Comparison of ENCODE assay signal across 20 cellular contexts in genomic region chr5:51373880-51374523, GRCh38. TPM values are rescaled to one million over a fixed set of nuclear protein-coding genes. Genes with fewer than 3 reads are reported as not detected.
A peak's percentile ranks its signal among the peaks of the same experiment; 100 is the strongest.
DNase-seq lines count a peak whose midpoint lies in the region; TF ChIP-seq lines count a peak whose summit lies in the region.
"Had no signal": no experiment of that assay in that cellular context is flagged by ENCODE, and none has a peak within 500 bp of the region (broad histone marks: within the 10 kb centered on the region; RNA-seq: fewer than 3 reads in every experiment).

No MANE protein-coding gene starts in this region.

- H3K9ac ChIP-seq in OCI-LY3 (ENCODE audit: low read length), result no peak overlapping the region

- H3K4me1 ChIP-seq in A673 (ENCODE audit: insufficient read depth, low read length, poor library complexity, severe bottlenecking) (peaks cover 8% of the 10 kb centered on the region), OCI-LY3 (ENCODE audit: low read length) (no peaks in the 10 kb centered on the region)
- H3K4me1 ChIP-seq: Caco-2 had no signal

- no peak overlapping the region for H3K4me3 Mint-ChIP-seq in activated CD4-positive, alpha-beta T cell treated with anti-CD3 and anti-CD28 coated beads, Interleukin-2, amount 10 ng/mL, durations not matched to agents 24 days and 14 days
- H3K4me3 Mint-ChIP-seq in activated T-cell treated with anti-CD3 and anti-CD28 coated beads, Interleukin-2, amount 50 U/mL, for 24 hours, result no peak overlapping the region
- H3K4me3 Mint-ChIP-seq: dendritic cell treated with granulocyte-macrophage colony-stimulating factor and Interleukin-4, amounts not matched to agents 40 ng/mL and 50 ng/mL, for 4 days had no signal

- no peak overlapping the region for H3K27ac Mint-ChIP-seq in activated CD4-positive, alpha-beta T cell treated with anti-CD3 and anti-CD28 coated beads, Interleukin-2, amount 10 ng/mL, durations not matched to agents 24 days and 14 days
- H3K27ac Mint-ChIP-seq in activated T-cell treated with anti-CD3 and anti-CD28 coated beads, Interleukin-2, amount 50 U/mL, for 24 hours, result no peak overlapping the region
- H3K27ac Mint-ChIP-seq: dendritic cell treated with granulocyte-macrophage colony-stimulating factor and Interleukin-4, amounts not matched to agents 40 ng/mL and 50 ng/mL, for 4 days had no signal

- DNase-seq in A673 (ENCODE audit: low spot score) (peak; percentile 49), HEK293T (ENCODE audit: extremely low spot score) (no peak), left kidney (ENCODE audit: low read depth, low spot score) (peak; percentile 3), hepatic stellate cell (ENCODE audit: low spot score) (no peak), NCI-H1417 treated with DMSO at 0.1 percent for 48 hours (lab: John Stamatoyannopoulos, UW) (no peak)
- DNase-seq in activated CD4-positive, alpha-beta T cell treated with anti-CD3 and anti-CD28 coated beads, Interleukin-2, amount 10 ng/mL, durations not matched to agents 24 days and 14 days, result no peak
- DNase-seq in activated T-cell treated with anti-CD3 and anti-CD28 coated beads, Interleukin-2, amount 50 U/mL, for 24 hours, result no peak
- DNase-seq: activated CD4-positive, CD25-positive, alpha-beta regulatory T cell treated with anti-CD3 and anti-CD28 coated beads, Interleukin-2, amount 50 U/mL, for 72 hours; activated CD8-positive, alpha-beta memory T cell treated with anti-CD3 and anti-CD28 coated beads, Interleukin-2, amount 50 U/mL, for 4 hours; activated naive CD4-positive, alpha-beta T cell; Caco-2; GF-D8; GOT3; mesenchymal stem cell; MG63; Right ventricle myocardium superior had no signal

- POLR2A ChIA-PET in A673 (lab: Charles Lee; ENCODE audit: low non-redundant PET) (no interaction called here), HEK293T (lab: Yijun Ruan, JAX) (no interaction called here)

- BruUV-seq in A673 (replicated peaks; lab: Mats Ljungman, UMichigan), result no TSS peak

- no peaks in the 10 kb centered on the region for H3K36me3 Mint-ChIP-seq in activated CD4-positive, alpha-beta T cell treated with anti-CD3 and anti-CD28 coated beads, Interleukin-2, amount 10 ng/mL, durations not matched to agents 24 days and 14 days (ENCODE audit: low read depth)
- H3K36me3 Mint-ChIP-seq in activated T-cell treated with anti-CD3 and anti-CD28 coated beads, Interleukin-2, amount 50 U/mL, for 24 hours (ENCODE audit: low read depth), result no peaks in the 10 kb centered on the region

- TF ChIP-seq CTCF in A673 (conservative IDR thresholded peaks at IDR 0.05; ENCODE audit: low read depth, low read length) (no peak), OCI-LY3 (IDR thresholded peaks at IDR 0.05; ENCODE audit: low read depth, low read length) (peak; percentile 18; the same call in 1 of the 2 replicates)

- no peaks in the 10 kb centered on the region for H3K79me2 ChIP-seq in OCI-LY3 (ENCODE audit: low read length)

- intact Hi-C loops in A673 (cut with micrococcal nuclease; ENCODE audit: unreplicated experiment), result no loop called here
- intact Hi-C loops in activated CD4-positive, alpha-beta T cell treated with anti-CD3 and anti-CD28 coated beads, Interleukin-2, amount 10 ng/mL, durations not matched to agents 24 days and 14 days (cut with micrococcal nuclease), result no loop called here

- peaks cover 29% of the 10 kb centered on the region for H3K27me3 Mint-ChIP-seq in activated CD4-positive, alpha-beta T cell treated with anti-CD3 and anti-CD28 coated beads, Interleukin-2, amount 10 ng/mL, durations not matched to agents 24 days and 14 days
- peaks cover 37% of the 10 kb centered on the region for H3K27me3 Mint-ChIP-seq in activated T-cell treated with anti-CD3 and anti-CD28 coated beads, Interleukin-2, amount 50 U/mL, for 24 hours

- H3K9me3 Mint-ChIP-seq in activated CD4-positive, alpha-beta T cell treated with anti-CD3 and anti-CD28 coated beads, Interleukin-2, amount 10 ng/mL, durations not matched to agents 24 days and 14 days, result peaks cover 10% of the 10 kb centered on the region
- peaks cover 11% of the 10 kb centered on the region for H3K9me3 Mint-ChIP-seq in activated T-cell treated with anti-CD3 and anti-CD28 coated beads, Interleukin-2, amount 50 U/mL, for 24 hours
- H3K9me3 Mint-ChIP-seq: dendritic cell treated with granulocyte-macrophage colony-stimulating factor and Interleukin-4, amounts not matched to agents 40 ng/mL and 50 ng/mL, for 4 days had no signal

- CTCF ChIA-PET in A673 (lab: Charles Lee), result no interaction called here
- CTCF ChIA-PET in HEK293T (lab: Yijun Ruan, JAX), result interaction anchor here (0.6 kb wide), 1 partner anchor 411 kb away, joined by 3 read pairs; no protein-coding TSS in a partner anchor

- H3K27me3 ChIP-seq in A673 (replicated peaks; ENCODE audit: insufficient read depth, low read depth, low read length, poor library complexity), result no peaks in the 10 kb centered on the region
- no peaks in the 10 kb centered on the region for H3K27me3 ChIP-seq in OCI-LY3 (ENCODE audit: low read depth, low read length)
- H3K27me3 ChIP-seq: MG63 had no signal

- H3K9me3 ChIP-seq in A673 (ENCODE audit: low read depth, low read length, poor library complexity, severe bottlenecking) (no peaks in the 10 kb centered on the region), OCI-LY3 (ENCODE audit: insufficient read depth, low read length) (no peaks in the 10 kb centered on the region)
- H3K9me3 ChIP-seq: Caco-2, MG63, right atrium auricular region had no signal

- no peak overlapping the region for H3K4me3 ChIP-seq in A673 (ENCODE audit: low read depth, low read length, poor library complexity, severe bottlenecking)
- H3K4me3 ChIP-seq in OCI-LY3 (ENCODE audit: low read length), result no peak overlapping the region
- H3K4me3 ChIP-seq: MG63, right atrium auricular region had no signal

- H3K27ac ChIP-seq in A673 (ENCODE audit: low read depth, low read length, poor library complexity, severe bottlenecking) (no peak overlapping the region), OCI-LY3 (ENCODE audit: low read length) (no peak overlapping the region)
- H3K27ac ChIP-seq: right atrium auricular region had no signal

- no peaks in the 10 kb centered on the region for H4K20me1 ChIP-seq in OCI-LY3 (ENCODE audit: insufficient read depth, low read length)

- no peak overlapping the region for H2AFZ ChIP-seq in OCI-LY3 (ENCODE audit: low read depth, low read length)

- no peak overlapping the region for H3K4me2 ChIP-seq in OCI-LY3 (ENCODE audit: low read length)

- H3K4me1 Mint-ChIP-seq in activated CD4-positive, alpha-beta T cell treated with anti-CD3 and anti-CD28 coated beads, Interleukin-2, amount 10 ng/mL, durations not matched to agents 24 days and 14 days, result no peaks in the 10 kb centered on the region
- H3K4me1 Mint-ChIP-seq in activated T-cell treated with anti-CD3 and anti-CD28 coated beads, Interleukin-2, amount 50 U/mL, for 24 hours (ENCODE audit: low read depth), result peaks cover 7% of the 10 kb centered on the region

- H3K36me3 ChIP-seq in A673 (ENCODE audit: insufficient read depth, low read length, poor library complexity, severe bottlenecking), result no peaks in the 10 kb centered on the region
- H3K36me3 ChIP-seq in OCI-LY3 (replicated peaks; ENCODE audit: low read depth, low read length), result no peaks in the 10 kb centered on the region
- H3K36me3 ChIP-seq: MG63, right atrium auricular region had no signal

TF ChIP-seq in HEK293T, 16 proteins besides CTCF, POLR2A, EP300 and RAD21:
- no peak for TF ChIP-seq SUZ12 (IDR thresholded peaks at IDR 0.05)
- TF ChIP-seq CTBP1 (IDR thresholded peaks at IDR 0.05; ENCODE audit: borderline replicate concordance), result peak; percentile 74
- TF ChIP-seq PKNOX1 (IDR thresholded peaks at IDR 0.05), result peak; percentile 94

RNA-seq across cellular contexts. Expression of gene ISL1, which starts 9.2 kb away (rescaled TPM):
- total RNA-seq in A673 (2021), result 11.1 and 11.8 TPM in 2 replicates
- not detected in 2 replicates for total RNA-seq in activated CD4-positive, alpha-beta T cell treated with anti-CD3 and anti-CD28 coated beads, Interleukin-2, amount 10 ng/mL, durations not matched to agents 24 days and 14 days
- total RNA-seq: epithelial cell of proximal tubule, right atrium auricular region, Right ventricle myocardium superior had no signal

Comparison
In these comparisons a context has a peak if more than half of its experiments do, and no peak if none do; other contexts are left out.
1. DNase-seq: peak in A673 (single experiment) and left kidney (single experiment); none in HEK293T (single experiment), activated CD4-positive, alpha-beta T cell treated with anti-CD3 and anti-CD28 coated beads, Interleukin-2, amount 10 ng/mL, durations not matched to agents 24 days and 14 days (single experiment), activated T-cell treated with anti-CD3 and anti-CD28 coated beads, Interleukin-2, amount 50 U/mL, for 24 hours (single experiment), hepatic stellate cell (single experiment) and NCI-H1417 treated with DMSO at 0.1 percent for 48 hours (single experiment).
2. RNA of gene ISL1, which starts 9.2 kb away (total RNA-seq): 11.1 to 11.8 TPM in A673; not detected in activated CD4-positive, alpha-beta T cell treated with anti-CD3 and anti-CD28 coated beads, Interleukin-2, amount 10 ng/mL, durations not matched to agents 24 days and 14 days; every median in the first group is over 10 times any median in the second.